ENCODE assay signal across 8 cellular contexts in the genomic region with DNA sequence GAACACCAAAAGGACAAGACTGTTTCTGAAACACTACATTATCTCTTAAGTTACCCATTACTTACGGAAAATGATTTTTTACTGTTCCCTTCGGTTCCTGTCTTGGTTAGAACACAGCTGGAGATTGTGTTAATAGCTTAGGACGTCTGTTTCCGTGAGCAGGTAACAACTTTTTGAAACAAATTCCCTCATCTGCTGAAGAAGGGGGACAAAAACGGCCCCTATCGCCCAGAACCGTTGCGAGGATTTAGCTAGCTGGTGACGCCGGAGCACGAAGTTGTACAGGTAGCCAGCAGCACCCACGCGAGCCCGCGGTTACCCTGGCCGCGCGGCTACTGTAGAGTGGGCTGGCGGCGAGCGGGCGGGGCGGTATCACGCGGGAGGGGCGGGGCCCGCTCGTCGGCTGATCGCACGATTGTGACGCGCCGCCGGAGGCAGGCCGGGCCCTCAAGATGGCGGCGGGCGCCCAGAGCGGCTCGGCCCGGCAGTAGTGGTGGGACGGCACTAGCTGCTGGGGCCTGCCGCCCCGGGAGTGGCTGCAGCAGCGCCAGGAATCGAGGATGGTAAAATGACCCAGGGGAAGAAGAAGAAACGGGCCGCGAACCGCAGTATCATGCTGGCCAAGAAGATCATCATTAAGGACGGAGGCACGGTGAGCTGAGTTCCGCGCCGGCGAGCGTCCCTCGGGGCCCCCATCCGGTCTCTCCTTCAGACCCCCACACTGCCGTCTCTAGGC.
A peak's percentile ranks its signal among the peaks of the same experiment; 100 is the strongest.
DNase-seq lines count a peak whose midpoint lies in the region; TF ChIP-seq lines count a peak whose summit lies in the region.

No MANE protein-coding gene starts in this region.

- DNase-seq in COR-L47 (lab: John Stamatoyannopoulos, UW) (peak; percentile 80), GM20000 (ENCODE audit: low spot score) (peak; percentile 94), HS-27A (ENCODE audit: low read depth) (peak; percentile 55), NOMO-1 (lab: John Stamatoyannopoulos, UW; ENCODE audit: unreplicated experiment in 2 of 2) (peak; percentile 65 to 86), endothelial cell (ENCODE audit: low spot score) (peak; percentile 86), midbrain (lab: John Stamatoyannopoulos, UW) (peak; percentile 92)
- DNase-seq in activated CD8-positive, alpha-beta memory T cell treated with anti-CD3 and anti-CD28 coated beads, Interleukin-2, amount 50 U/mL, for 24 hours (ENCODE audit: extremely low read depth) = peak; percentile 63
- peak; percentile 88 for DNase-seq in stimulated activated CD8-positive, alpha-beta memory T cell treated with anti-CD3 and anti-CD28 coated beads, Interleukin-15, amount 100 ng/mL, for 48 hours (ENCODE audit: low read depth in 2 of 2)

- peak overlapping the region; percentile 100 for H3K4me3 Mint-ChIP-seq in endothelial cell (ENCODE audit: unreplicated experiment)

- TF ChIP-seq CTCF in GM20000 (IDR thresholded peaks at IDR 0.05; ENCODE audit: extremely low read depth, missing control alignments) (no peak), endothelial cell (IDR thresholded peaks at IDR 0.05; ENCODE audit: unreplicated experiment) (no peak)

- peaks cover 11% of the 10 kb centered on the region for H3K36me3 Mint-ChIP-seq in endothelial cell (ENCODE audit: low read depth, unreplicated experiment)

- peaks cover 31% of the 10 kb centered on the region for H3K4me1 Mint-ChIP-seq in endothelial cell (ENCODE audit: unreplicated experiment)

- peaks cover 13% of the 10 kb centered on the region for H3K27me3 Mint-ChIP-seq in endothelial cell (ENCODE audit: unreplicated experiment)

- H3K9me3 Mint-ChIP-seq in endothelial cell (ENCODE audit: unreplicated experiment) = no peaks in the 10 kb centered on the region

- peak overlapping the region; percentile 95 for H3K27ac Mint-ChIP-seq in endothelial cell (ENCODE audit: unreplicated experiment)

Comparison
In these comparisons a context has a peak if more than half of its experiments do, and no peak if none do; other contexts are left out.
1. Peak in every context shown above with its lines: DNase-seq.